1 cellular context compared by ENCODE assay signal in genomic region chr11:106379265-106379664, GRCh38.
TF ChIP-seq lines count a peak whose summit lies in the region.

No MANE protein-coding gene starts in this region.

TF ChIP-seq in GM23338, 12 proteins besides CTCF, POLR2A, EP300 and RAD21 (continued from another document):
- TF ChIP-seq, protein P1, sequence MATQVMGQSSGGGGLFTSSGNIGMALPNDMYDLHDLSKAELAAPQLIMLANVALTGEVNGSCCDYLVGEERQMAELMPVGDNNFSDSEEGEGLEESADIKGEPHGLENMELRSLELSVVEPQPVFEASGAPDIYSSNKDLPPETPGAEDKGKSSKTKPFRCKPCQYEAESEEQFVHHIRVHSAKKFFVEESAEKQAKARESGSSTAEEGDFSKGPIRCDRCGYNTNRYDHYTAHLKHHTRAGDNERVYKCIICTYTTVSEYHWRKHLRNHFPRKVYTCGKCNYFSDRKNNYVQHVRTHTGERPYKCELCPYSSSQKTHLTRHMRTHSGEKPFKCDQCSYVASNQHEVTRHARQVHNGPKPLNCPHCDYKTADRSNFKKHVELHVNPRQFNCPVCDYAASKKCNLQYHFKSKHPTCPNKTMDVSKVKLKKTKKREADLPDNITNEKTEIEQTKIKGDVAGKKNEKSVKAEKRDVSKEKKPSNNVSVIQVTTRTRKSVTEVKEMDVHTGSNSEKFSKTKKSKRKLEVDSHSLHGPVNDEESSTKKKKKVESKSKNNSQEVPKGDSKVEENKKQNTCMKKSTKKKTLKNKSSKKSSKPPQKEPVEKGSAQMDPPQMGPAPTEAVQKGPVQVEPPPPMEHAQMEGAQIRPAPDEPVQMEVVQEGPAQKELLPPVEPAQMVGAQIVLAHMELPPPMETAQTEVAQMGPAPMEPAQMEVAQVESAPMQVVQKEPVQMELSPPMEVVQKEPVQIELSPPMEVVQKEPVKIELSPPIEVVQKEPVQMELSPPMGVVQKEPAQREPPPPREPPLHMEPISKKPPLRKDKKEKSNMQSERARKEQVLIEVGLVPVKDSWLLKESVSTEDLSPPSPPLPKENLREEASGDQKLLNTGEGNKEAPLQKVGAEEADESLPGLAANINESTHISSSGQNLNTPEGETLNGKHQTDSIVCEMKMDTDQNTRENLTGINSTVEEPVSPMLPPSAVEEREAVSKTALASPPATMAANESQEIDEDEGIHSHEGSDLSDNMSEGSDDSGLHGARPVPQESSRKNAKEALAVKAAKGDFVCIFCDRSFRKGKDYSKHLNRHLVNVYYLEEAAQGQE (IDR thresholded peaks at IDR 0.05; ENCODE audit: unreplicated experiment) = no peak
- TF ChIP-seq POLR2AphosphoS5 (IDR thresholded peaks at IDR 0.05; ENCODE audit: low read depth) (no peak), STAT1 (IDR thresholded peaks at IDR 0.05; ENCODE audit: unreplicated experiment) (no peak), ZNF331 (CRISPR knock-in tag; IDR thresholded peaks at IDR 0.05; ENCODE audit: low read depth) (no peak), ZNF462 (CRISPR knock-in tag; IDR thresholded peaks at IDR 0.05) (no peak), ZNF114 (CRISPR knock-in tag; IDR thresholded peaks at IDR 0.05) (no peak), EZH2 (IDR thresholded peaks at IDR 0.05; ENCODE audit: low read depth, unreplicated experiment) (no peak), JUNB (IDR thresholded peaks at IDR 0.05; ENCODE audit: unreplicated experiment) (no peak), NANOG (IDR thresholded peaks at IDR 0.05; ENCODE audit: borderline replicate concordance) (no peak), EZH2phosphoT487 (IDR thresholded peaks at IDR 0.05; ENCODE audit: unreplicated experiment) (no peak)
